In genomic region chr13:51942189-51942588, GRCh38 we compare ENCODE assay signal across 12 cellular contexts.
DNase-seq lines count a peak whose midpoint lies in the region; ATAC-seq and TF ChIP-seq lines count a peak whose summit lies in the region.
"Had no signal": no experiment of that assay in that cellular context is flagged by ENCODE, and none has a peak within 500 bp of the region (broad histone marks: within the 10 kb centered on the region; RNA-seq: fewer than 3 reads in every experiment).

No MANE protein-coding gene starts in this region.

- intact Hi-C loops in body of pancreas (cut with DNase I), result no loop called here
- intact Hi-C loops in Right ventricle myocardium inferior (cut with DNase I), result no loop called here

- no peaks in the 10 kb centered on the region for H3K36me3 Mint-ChIP-seq in activated naive CD8-positive, alpha-beta T cell treated with anti-CD3 and anti-CD28 coated beads, Interleukin-2, amount 50 U/mL, for 24 hours (ENCODE audit: low read depth)
- H3K36me3 Mint-ChIP-seq: activated naive CD4-positive, alpha-beta T cell treated with anti-CD3 and anti-CD28 coated beads, Interleukin-2, amount 50 U/mL, for 72 hours had no signal

- H3K4me2 ChIP-seq in OCI-LY3 (ENCODE audit: low read length), result peak overlapping the region; percentile 96

- H3K9me3 ChIP-seq in OCI-LY3 (ENCODE audit: insufficient read depth, low read length), result no peaks in the 10 kb centered on the region
- H3K9me3 ChIP-seq in body of pancreas, result no peaks in the 10 kb centered on the region
- H3K9me3 ChIP-seq: Caco-2, upper lobe of left lung had no signal

- H4K20me1 ChIP-seq in OCI-LY3 (ENCODE audit: insufficient read depth, low read length), result no peaks in the 10 kb centered on the region

- H3K27ac ChIP-seq in OCI-LY3 (ENCODE audit: low read length) (no peak overlapping the region), body of pancreas (no peak overlapping the region)
- H3K27ac ChIP-seq: dorsolateral prefrontal cortex, upper lobe of left lung had no signal

- peak overlapping the region; percentile 17; the same call in 1 of the 2 replicates for H3K4me3 ChIP-seq in OCI-LY3 (ENCODE audit: low read length)
- H3K4me3 ChIP-seq in body of pancreas, result no peak overlapping the region
- H3K4me3 ChIP-seq: dorsolateral prefrontal cortex, upper lobe of left lung had no signal

- H3K79me2 ChIP-seq in OCI-LY3 (ENCODE audit: low read length), result no peaks in the 10 kb centered on the region

- no peaks in the 10 kb centered on the region for H3K9me3 Mint-ChIP-seq in stimulated activated naive CD8-positive, alpha-beta T cell treated with anti-CD3 and anti-CD28 coated beads, Interleukin-15, amount 100 ng/mL, for 72 hours
- H3K9me3 Mint-ChIP-seq in activated naive CD8-positive, alpha-beta T cell treated with anti-CD3 and anti-CD28 coated beads, Interleukin-2, amount 50 U/mL, for 24 hours, result no peaks in the 10 kb centered on the region
- H3K9me3 Mint-ChIP-seq: activated naive CD4-positive, alpha-beta T cell treated with anti-CD3 and anti-CD28 coated beads, Interleukin-2, amount 50 U/mL, for 72 hours had no signal

- H3K27ac Mint-ChIP-seq in stimulated activated naive CD8-positive, alpha-beta T cell treated with anti-CD3 and anti-CD28 coated beads, Interleukin-15, amount 100 ng/mL, for 72 hours, result no peak overlapping the region
- H3K27ac Mint-ChIP-seq in activated naive CD8-positive, alpha-beta T cell treated with anti-CD3 and anti-CD28 coated beads, Interleukin-2, amount 50 U/mL, for 24 hours, result no peak overlapping the region

- ATAC-seq in stimulated activated naive CD8-positive, alpha-beta T cell treated with anti-CD3 and anti-CD28 coated beads, Interleukin-15, Interleukin-2, amounts not matched to agents 100 U/mL and 50 U/mL, for 24 hours, result peak; percentile 41
- no peak for ATAC-seq in stimulated activated naive CD8-positive, alpha-beta T cell treated with anti-CD3 and anti-CD28 coated beads, Interleukin-15, amount 100 ng/mL, for 72 hours
- ATAC-seq in activated naive CD8-positive, alpha-beta T cell treated with anti-CD3 and anti-CD28 coated beads, Interleukin-2, amount 50 U/mL, for 24 hours, result peak; percentile 49
- ATAC-seq in body of pancreas (no peak), Right ventricle myocardium inferior (no peak)

- TF ChIP-seq POLR2A in body of pancreas (IDR thresholded peaks at IDR 0.05), result no peak

- DNase-seq in stimulated activated naive CD8-positive, alpha-beta T cell treated with anti-CD3 and anti-CD28 coated beads, Interleukin-15, Interleukin-2, amounts not matched to agents 100 U/mL and 50 U/mL, for 24 hours, result no peak
- no peak for DNase-seq in stimulated activated naive CD8-positive, alpha-beta T cell treated with anti-CD3 and anti-CD28 coated beads, Interleukin-15, amount 100 ng/mL, for 72 hours
- no peak for DNase-seq in activated naive CD8-positive, alpha-beta T cell treated with anti-CD3 and anti-CD28 coated beads, Interleukin-2, amount 50 U/mL, for 24 hours
- DNase-seq in body of pancreas (no peak), SW 1271 (lab: John Stamatoyannopoulos, UW) (no peak), NCI-H1417 treated with DMSO at 0.1 percent for 48 hours (lab: John Stamatoyannopoulos, UW) (no peak), Right ventricle myocardium inferior (ENCODE audit: missing footprints) (no peak)
- DNase-seq: Caco-2, dorsolateral prefrontal cortex had no signal

- H3K4me3 Mint-ChIP-seq in stimulated activated naive CD8-positive, alpha-beta T cell treated with anti-CD3 and anti-CD28 coated beads, Interleukin-15, amount 100 ng/mL, for 72 hours, result no peak overlapping the region
- no peak overlapping the region for H3K4me3 Mint-ChIP-seq in activated naive CD8-positive, alpha-beta T cell treated with anti-CD3 and anti-CD28 coated beads, Interleukin-2, amount 50 U/mL, for 24 hours

- H3K4me1 ChIP-seq in OCI-LY3 (ENCODE audit: low read length), result peaks cover 48% of the 10 kb centered on the region
- H3K4me1 ChIP-seq in body of pancreas, result no peaks in the 10 kb centered on the region
- H3K4me1 ChIP-seq: Caco-2, upper lobe of left lung had no signal

- TF ChIP-seq CTCF in OCI-LY3 (IDR thresholded peaks at IDR 0.05; ENCODE audit: low read depth, low read length), result no peak
- TF ChIP-seq CTCF in body of pancreas (IDR thresholded peaks at IDR 0.05), result no peak

- H3K9ac ChIP-seq in OCI-LY3 (ENCODE audit: low read length), result no peak overlapping the region

- WGBS in body of pancreas, 2 donors, result 72 to 80% methylated on average over 9 of the region's 9 CpGs

- H3K27me3 ChIP-seq in OCI-LY3 (ENCODE audit: low read depth, low read length) (peaks cover 10% of the 10 kb centered on the region), body of pancreas (no peaks in the 10 kb centered on the region)
- H3K27me3 ChIP-seq: dorsolateral prefrontal cortex, upper lobe of left lung had no signal

- H3K36me3 ChIP-seq in OCI-LY3 (replicated peaks; ENCODE audit: low read depth, low read length) (peaks cover 17% of the 10 kb centered on the region), body of pancreas (replicated peaks in 1 of 2; ENCODE audit: insufficient read depth in 1 of 2, low read depth in 2 of 2) (no peaks in the 10 kb centered on the region)

- H2AFZ ChIP-seq in OCI-LY3 (ENCODE audit: low read depth, low read length), result no peak overlapping the region

- peaks cover 33% of the 10 kb centered on the region for H3K4me1 Mint-ChIP-seq in stimulated activated naive CD8-positive, alpha-beta T cell treated with anti-CD3 and anti-CD28 coated beads, Interleukin-15, amount 100 ng/mL, for 72 hours
- peaks cover 36% of the 10 kb centered on the region for H3K4me1 Mint-ChIP-seq in activated naive CD8-positive, alpha-beta T cell treated with anti-CD3 and anti-CD28 coated beads, Interleukin-2, amount 50 U/mL, for 24 hours

- H3K27me3 Mint-ChIP-seq in stimulated activated naive CD8-positive, alpha-beta T cell treated with anti-CD3 and anti-CD28 coated beads, Interleukin-15, amount 100 ng/mL, for 72 hours, result peaks cover 8% of the 10 kb centered on the region
- no peaks in the 10 kb centered on the region for H3K27me3 Mint-ChIP-seq in activated naive CD8-positive, alpha-beta T cell treated with anti-CD3 and anti-CD28 coated beads, Interleukin-2, amount 50 U/mL, for 24 hours

Comparison
In these comparisons a context has a peak if more than half of its experiments do, and no peak if none do; other contexts are left out.
1. ATAC-seq: peak in stimulated activated naive CD8-positive, alpha-beta T cell treated with anti-CD3 and anti-CD28 coated beads, Interleukin-15, Interleukin-2, amounts not matched to agents 100 U/mL and 50 U/mL, for 24 hours (single experiment) and activated naive CD8-positive, alpha-beta T cell treated with anti-CD3 and anti-CD28 coated beads, Interleukin-2, amount 50 U/mL, for 24 hours (single experiment); none in stimulated activated naive CD8-positive, alpha-beta T cell treated with anti-CD3 and anti-CD28 coated beads, Interleukin-15, amount 100 ng/mL, for 72 hours (single experiment), body of pancreas (single experiment) and Right ventricle myocardium inferior (single experiment).